1 cellular context compared by ENCODE assay signal in the genomic region with DNA sequence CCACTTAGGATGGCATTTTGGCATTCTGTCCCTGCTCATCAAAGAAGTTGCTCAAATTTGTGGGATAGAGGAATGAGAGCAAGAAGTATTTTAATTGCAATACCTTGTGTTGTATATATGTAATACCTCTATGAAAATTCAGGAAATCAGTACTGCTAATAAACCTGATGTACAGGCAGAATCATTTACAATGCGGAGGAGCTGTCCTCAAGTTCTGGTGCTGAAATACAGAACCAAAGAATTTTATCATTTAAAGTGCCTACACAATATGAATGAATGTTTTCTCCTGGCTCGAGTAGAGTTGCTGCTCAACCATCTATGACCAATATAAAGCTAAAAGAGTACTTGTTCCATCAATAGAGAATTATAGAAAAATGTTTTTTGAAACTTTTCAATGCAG.
TF ChIP-seq lines count a peak whose summit lies in the region.

No MANE protein-coding gene starts in this region.

TF ChIP-seq in endothelial cell of umbilical vein, 7 proteins besides CTCF, POLR2A, EP300 and RAD21:
- TF ChIP-seq GATA2 (IDR thresholded peaks at IDR 0.05; ENCODE audit: insufficient read depth, insufficient read length, low read depth, low read length) (no peak), EZH2 (IDR thresholded peaks at IDR 0.05; ENCODE audit: borderline replicate concordance, low read depth, low read length, severe bottlenecking) (no peak), POLR2AphosphoS5 (IDR thresholded peaks at IDR 0.05; ENCODE audit: insufficient read depth, low read depth, low read length) (no peak), MYC (IDR thresholded peaks at IDR 0.05; ENCODE audit: low read depth, low read length) (no peak), JUN (IDR thresholded peaks at IDR 0.05; ENCODE audit: borderline replicate concordance, insufficient read depth, insufficient read length, low read depth) (no peak), FOS (IDR thresholded peaks at IDR 0.05; ENCODE audit: borderline replicate concordance, insufficient read depth, low read length) (no peak)
- TF ChIP-seq, protein P1, sequence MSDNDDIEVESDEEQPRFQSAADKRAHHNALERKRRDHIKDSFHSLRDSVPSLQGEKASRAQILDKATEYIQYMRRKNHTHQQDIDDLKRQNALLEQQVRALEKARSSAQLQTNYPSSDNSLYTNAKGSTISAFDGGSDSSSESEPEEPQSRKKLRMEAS (IDR thresholded peaks at IDR 0.05; ENCODE audit: insufficient read depth, insufficient read length), result no peak
